8 cellular contexts compared by ENCODE assay signal in the genomic region with DNA sequence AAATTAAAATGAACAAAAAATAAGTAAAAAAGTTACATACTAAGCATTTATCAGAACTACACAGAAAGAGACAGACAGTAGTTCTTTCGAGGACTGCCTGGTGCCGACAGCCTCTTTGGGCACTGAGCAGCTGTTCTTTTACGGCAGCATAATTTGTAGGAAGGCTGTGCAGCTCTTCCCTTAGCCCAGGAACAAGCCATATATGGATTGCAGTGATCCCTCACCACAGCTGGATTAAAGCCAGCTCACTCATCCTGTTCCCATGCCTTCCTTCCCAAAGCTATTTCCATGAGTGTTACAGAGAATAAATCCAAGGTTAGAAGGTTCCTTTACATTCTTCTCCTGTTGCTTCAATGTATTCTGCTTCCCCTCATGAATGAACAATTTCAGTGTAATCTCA.
DNase-seq lines count a peak whose midpoint lies in the region; ATAC-seq and TF ChIP-seq lines count a peak whose summit lies in the region.

No MANE protein-coding gene starts in this region.

- H3K9me3 ChIP-seq in RWPE2 (ENCODE audit: severe bottlenecking) = no peaks in the 10 kb centered on the region
- no peaks in the 10 kb centered on the region for H3K9me3 ChIP-seq in heart left ventricle
- no peaks in the 10 kb centered on the region for H3K9me3 ChIP-seq in stomach smooth muscle (ENCODE audit: control insufficient read depth in 2 of 2, low read length in 2 of 2)

- H3K27ac ChIP-seq in RWPE2 (ENCODE audit: poor library complexity, severe bottlenecking) = peak overlapping the region; percentile 58
- peak overlapping the region; percentile 21 to 93 (median 81) for H3K27ac ChIP-seq in heart left ventricle
- H3K27ac ChIP-seq in stomach smooth muscle (ENCODE audit: low read length) = peak overlapping the region; percentile 73

- no peak for TF ChIP-seq POLR2A in heart left ventricle (IDR thresholded peaks at IDR 0.05)

- H3K27me3 ChIP-seq in RWPE2 (ENCODE audit: insufficient read depth, poor library complexity, severe bottlenecking) (no peaks in the 10 kb centered on the region), heart left ventricle (no peaks in the 10 kb centered on the region), stomach smooth muscle (ENCODE audit: control insufficient read depth in 1 of 2, insufficient read depth in 2 of 2, low read length in 2 of 2) (no peaks in the 10 kb centered on the region)

- intact Hi-C loops in heart left ventricle (cut with DNase I) = loop anchor here in 5 of 10 donors (5.0 to 10.0 kb wide), 4 partner anchors 74 to 154 kb away; partner anchors contain the start of genes DDX60 (in 2 of the 5) and DDX60L (in 2 of the 5)

- TF ChIP-seq CTCF in HFF-Myc (IDR thresholded peaks at IDR 0.05; ENCODE audit: low read depth, low read length, missing control alignments) (no peak), RWPE2 (IDR thresholded peaks at IDR 0.05; ENCODE audit: poor library complexity, severe bottlenecking) (no peak), heart left ventricle (IDR thresholded peaks at IDR 0.05) (no peak)

- H3K4me3 ChIP-seq in HFF-Myc (replicated peaks; ENCODE audit: low read depth, low read length) = no peak overlapping the region
- no peak overlapping the region for H3K4me3 ChIP-seq in RWPE2 (ENCODE audit: severe bottlenecking)
- H3K4me3 ChIP-seq in heart left ventricle = peak overlapping the region in 6 of 12 donors; percentile 3 to 28 (median 14)
- H3K4me3 ChIP-seq in stomach smooth muscle (ENCODE audit: low read length in 2 of 2) = peak overlapping the region; percentile 4 to 23

- H3K4me1 ChIP-seq in RWPE2 (ENCODE audit: insufficient read depth, poor library complexity, severe bottlenecking) = peaks cover 18% of the 10 kb centered on the region
- H3K4me1 ChIP-seq in heart left ventricle = peaks cover 0 to 41% (median 18%) of the 10 kb centered on the region in 12 donors
- no peaks in the 10 kb centered on the region for H3K4me1 ChIP-seq in stomach smooth muscle (ENCODE audit: control insufficient read depth, insufficient read depth, low read length)

- peak; percentile 98 for ATAC-seq in RWPE2 (ENCODE audit: low read depth)
- ATAC-seq in heart left ventricle = peak; percentile 90 to 96 (median 92)
- no peak for ATAC-seq in GM18858 (IDR thresholded peaks at IDR 0.05; ENCODE audit: unreplicated experiment)
- ATAC-seq in GM21515 (IDR thresholded peaks at IDR 0.05; ENCODE audit: unreplicated experiment) = no peak

- DNase-seq in HFF-Myc (ENCODE audit: extremely low read depth, low read depth) (peak; percentile 97), RWPE2 (ENCODE audit: low spot score) (peak; percentile 77), heart left ventricle (peak in 4 of 5 donors; percentile 70 to 76 (median 72)), occipital lobe (lab: John Stamatoyannopoulos, UW) (no peak), SK-N-DZ (ENCODE audit: low spot score) (no peak)

- WGBS in heart left ventricle, 4 donors = 10 to 26% (median 16%) methylated on average over 3 of the region's 3 CpGs

- H3K36me3 ChIP-seq in RWPE2 (ENCODE audit: low read depth) (peaks cover 7% of the 10 kb centered on the region), heart left ventricle (peaks cover 0 to 80% (median 32%) of the 10 kb centered on the region in 9 donors), stomach smooth muscle (ENCODE audit: control insufficient read depth in 2 of 2, insufficient read depth in 2 of 2, low read length in 2 of 2) (no peaks in the 10 kb centered on the region)

- peak overlapping the region in 1 of 2 donors; percentile 22 for H3K9ac ChIP-seq in stomach smooth muscle (ENCODE audit: low read length in 2 of 2)

Comparison
In these comparisons a context has a peak if more than half of its experiments do, and no peak if none do; other contexts are left out.
1. DNase-seq: peak in HFF-Myc (single experiment), RWPE2 (single experiment) and heart left ventricle (4 of 5); none in occipital lobe (single experiment) and SK-N-DZ (single experiment).
2. H3K4me3 ChIP-seq: peak in stomach smooth muscle (2 of 2); none in HFF-Myc (single experiment) and RWPE2 (single experiment).
3. ATAC-seq: peak in RWPE2 (single experiment) and heart left ventricle (4 of 4); none in GM18858 (single experiment) and GM21515 (single experiment).
4. Peak in every context shown above with its lines, with median percentiles within 50 percentile points of each other: H3K27ac ChIP-seq.